In genomic region chr22:41826430-41827383, GRCh38 we compare ENCODE assay signal across 11 cellular contexts. TPM values are rescaled to one million over a fixed set of nuclear protein-coding genes. Genes with fewer than 3 reads are reported as not detected.
DNase-seq lines count a peak whose midpoint lies in the region; ATAC-seq and TF ChIP-seq lines count a peak whose summit lies in the region.
"Had no signal": no experiment of that assay in that cellular context is flagged by ENCODE, and none has a peak within 500 bp of the region (broad histone marks: within the 10 kb centered on the region; RNA-seq: fewer than 3 reads in every experiment).

No MANE protein-coding gene starts in this region.

- no peak overlapping the region for H3K4ac ChIP-seq in trophoblast cell (ENCODE audit: low read depth, low read length)

- peak overlapping the region; percentile 82 for H3K27ac Mint-ChIP-seq in CD8-positive, alpha-beta T cell
- H3K27ac Mint-ChIP-seq in T-cell: peak overlapping the region; percentile 36 to 52
- H3K27ac Mint-ChIP-seq: activated CD8-positive, alpha-beta memory T cell treated with anti-CD3 and anti-CD28 coated beads, Interleukin-2, amount 10 ng/mL, durations not matched to agents 7 days and 5 days had no signal

- H2BK5ac ChIP-seq in trophoblast cell (ENCODE audit: low read depth, low read length, poor library complexity): no peak overlapping the region

- H4K12ac ChIP-seq in trophoblast cell (ENCODE audit: low read depth, low read length): no peak overlapping the region

- H4K91ac ChIP-seq in trophoblast cell (ENCODE audit: low read depth, low read length): peak overlapping the region; percentile 52

- H3K18ac ChIP-seq in trophoblast cell (ENCODE audit: low read length): no peak overlapping the region

- POLR2A ChIA-PET in CD8-positive, alpha-beta T cell (lab: Charles Lee): interaction anchor here (1.2 kb wide), 1 partner anchor 13 kb away, joined by 3 read pairs; no protein-coding TSS in a partner anchor
- POLR2A ChIA-PET in T-cell (lab: Charles Lee): interaction anchor here (0.6 to 1.1 kb wide), 2 partner anchors 114 to 128 kb away, joined by 3 read pairs; no protein-coding TSS in a partner anchor

- H3K79me1 ChIP-seq in trophoblast cell (ENCODE audit: low read length): peaks cover 8% of the 10 kb centered on the region

- H3K27ac ChIP-seq in CD8-positive, alpha-beta T cell (ENCODE audit: low read depth, low read length): no peak overlapping the region
- H3K27ac ChIP-seq in right cardiac atrium (ENCODE audit: low read length) (peak overlapping the region; percentile 38), trophoblast cell (ENCODE audit: low read depth, low read length) (no peak overlapping the region), caudate nucleus (ENCODE audit: low read depth, low read length) (no peak overlapping the region)

- H3K4me1 Mint-ChIP-seq in CD8-positive, alpha-beta T cell (ENCODE audit: low read depth): peaks cover 14% of the 10 kb centered on the region
- peaks cover 11 to 21% (median 19%) of the 10 kb centered on the region in 3 donors for H3K4me1 Mint-ChIP-seq in T-cell

- no peak for ATAC-seq in CD8-positive, alpha-beta T cell
- ATAC-seq in T-cell (replicated peaks in 1 of 4) (no peak), right cardiac atrium (peak; percentile 49 to 59), HG03139 (IDR thresholded peaks at IDR 0.05; ENCODE audit: unreplicated experiment) (no peak), HG02885 (IDR thresholded peaks at IDR 0.05; ENCODE audit: poor library complexity, unreplicated experiment) (no peak)
- ATAC-seq: activated CD8-positive, alpha-beta memory T cell treated with anti-CD3 and anti-CD28 coated beads, Interleukin-2, amount 10 ng/mL, durations not matched to agents 7 days and 5 days had no signal

- peak overlapping the region; percentile 22 for H3K14ac ChIP-seq in trophoblast cell (ENCODE audit: low read length)

- no peak overlapping the region for H3K4me3 ChIP-seq in CD8-positive, alpha-beta T cell (ENCODE audit: low read depth, low read length)
- H3K4me3 ChIP-seq in right cardiac atrium (ENCODE audit: low read length): no peak overlapping the region
- no peak overlapping the region for H3K4me3 ChIP-seq in trophoblast cell (ENCODE audit: low read depth, low read length)
- H3K4me3 ChIP-seq: HAP-1 had no signal

- no peaks in the 10 kb centered on the region for H3K4me1 ChIP-seq in CD8-positive, alpha-beta T cell (ENCODE audit: insufficient read depth, low read length)
- H3K4me1 ChIP-seq in right cardiac atrium (ENCODE audit: control insufficient read depth, insufficient read depth, low read length) (peaks cover 18% of the 10 kb centered on the region), trophoblast cell (ENCODE audit: control insufficient read depth in 1 of 2, insufficient read depth in 2 of 2, low read length in 2 of 2) (peaks cover 12 to 13% of the 10 kb centered on the region in 2 experiments)

- intact Hi-C loops in CD8-positive, alpha-beta T cell (cut with DNase I, micrococcal nuclease): no loop called here
- intact Hi-C loops in right cardiac atrium (cut with DNase I): no loop called here

- no peaks in the 10 kb centered on the region for H3K36me3 ChIP-seq in CD8-positive, alpha-beta T cell (ENCODE audit: insufficient read depth, low read length)
- peaks cover 0 to 2% of the 10 kb centered on the region in 2 experiments for H3K36me3 ChIP-seq in trophoblast cell (ENCODE audit: control insufficient read depth in 1 of 2, insufficient read depth in 2 of 2, low read length in 2 of 2)

- H3K27me3 Mint-ChIP-seq in CD8-positive, alpha-beta T cell (ENCODE audit: low read depth): no peaks in the 10 kb centered on the region
- H3K27me3 Mint-ChIP-seq in T-cell: no peaks in the 10 kb centered on the region
- H3K27me3 Mint-ChIP-seq: activated CD8-positive, alpha-beta memory T cell treated with anti-CD3 and anti-CD28 coated beads, Interleukin-2, amount 10 ng/mL, durations not matched to agents 7 days and 5 days had no signal

- no peak overlapping the region for H3K4me3 Mint-ChIP-seq in CD8-positive, alpha-beta T cell
- H3K4me3 Mint-ChIP-seq in T-cell: no peak overlapping the region
- H3K4me3 Mint-ChIP-seq: activated CD8-positive, alpha-beta memory T cell treated with anti-CD3 and anti-CD28 coated beads, Interleukin-2, amount 10 ng/mL, durations not matched to agents 7 days and 5 days had no signal

- no peak overlapping the region for H2AFZ ChIP-seq in trophoblast cell (ENCODE audit: insufficient read depth, low read length, poor library complexity)

- no peaks in the 10 kb centered on the region for H3K9me3 ChIP-seq in CD8-positive, alpha-beta T cell (ENCODE audit: low read length)
- H3K9me3 ChIP-seq in right cardiac atrium (ENCODE audit: control insufficient read depth, low read length) (no peaks in the 10 kb centered on the region), trophoblast cell (ENCODE audit: insufficient read depth, low read depth, low read length) (peaks cover 1% of the 10 kb centered on the region)
- H3K9me3 ChIP-seq: HAP-1 had no signal

- no peaks in the 10 kb centered on the region for H3K27me3 ChIP-seq in CD8-positive, alpha-beta T cell (ENCODE audit: insufficient read depth, low read length)
- H3K27me3 ChIP-seq in right cardiac atrium (ENCODE audit: control insufficient read depth, insufficient read depth) (no peaks in the 10 kb centered on the region), trophoblast cell (ENCODE audit: insufficient read depth, low read length) (no peaks in the 10 kb centered on the region)

- no peak overlapping the region for H2AK5ac ChIP-seq in trophoblast cell (ENCODE audit: low read length)

- H4K8ac ChIP-seq in trophoblast cell (ENCODE audit: low read depth, low read length): no peak overlapping the region

- no peak overlapping the region for H3K9ac ChIP-seq in trophoblast cell (ENCODE audit: low read length)

- H3K9me3 Mint-ChIP-seq in CD8-positive, alpha-beta T cell: no peaks in the 10 kb centered on the region
- H3K9me3 Mint-ChIP-seq in T-cell: no peaks in the 10 kb centered on the region

- no peak overlapping the region for H3K4me2 ChIP-seq in trophoblast cell (ENCODE audit: low read length)

- DNase-seq in CD8-positive, alpha-beta T cell: no peak
- DNase-seq in T-cell (no peak), right cardiac atrium (peak in 2 of 3 donors; percentile 18 to 57), trophoblast cell (no peak), caudate nucleus (lab: John Stamatoyannopoulos, UW) (no peak), AG08396 (ENCODE audit: low spot score) (no peak)
- DNase-seq: activated CD8-positive, alpha-beta memory T cell treated with anti-CD3 and anti-CD28 coated beads, Interleukin-2, amount 10 ng/mL, durations not matched to agents 7 days and 5 days; NCI-H1930 had no signal

- no peak overlapping the region for H3K23ac ChIP-seq in trophoblast cell (ENCODE audit: low read length)

- H3K36me3 Mint-ChIP-seq in CD8-positive, alpha-beta T cell: peaks cover 36% of the 10 kb centered on the region
- H3K36me3 Mint-ChIP-seq in T-cell: peaks cover 12% of the 10 kb centered on the region

- 55% methylated on average over 11 of the region's 11 CpGs for WGBS in right cardiac atrium
- WGBS in trophoblast cell (ENCODE audit: extremely low coverage, insufficient coverage, insufficient read length): no CpG with 5 or more reads among the region's 11 CpGs

- H3K79me2 ChIP-seq in trophoblast cell (ENCODE audit: control insufficient read depth, insufficient read depth, low read length, poor library complexity): no peaks in the 10 kb centered on the region

- H2BK120ac ChIP-seq in trophoblast cell (ENCODE audit: insufficient read depth, low read length, poor library complexity): no peak overlapping the region

- H2BK12ac ChIP-seq in trophoblast cell (ENCODE audit: low read length): peak overlapping the region; percentile 37

- CTCF ChIA-PET in CD8-positive, alpha-beta T cell (lab: Charles Lee): interaction anchor here (0.7 to 3.5 kb wide), 8 partner anchors 9 to 130 kb away, joined by 3 to 33 read pairs (median 4); no protein-coding TSS in a partner anchor
- CTCF ChIA-PET in T-cell (lab: Charles Lee): interaction anchor here in 1 of 2 donors (0.6 kb wide), 1 partner anchor 118 kb away, joined by 3 read pairs; no protein-coding TSS in a partner anchor

- TF ChIP-seq CTCF in CD8-positive, alpha-beta T cell (IDR thresholded peaks at IDR 0.05): no peak

RNA-seq across cellular contexts. Expression of gene SREBF2, which starts 6.2 kb away (rescaled TPM):
- total RNA-seq in CD8-positive, alpha-beta T cell: 100 to 1,000 TPM; 109 to 122 TPM
- total RNA-seq in T-cell (100 to 1,000 TPM in 3 of 5 donors, 10 to 100 TPM in 2; 71.9 to 128 (median 112) TPM), right cardiac atrium (100 to 1,000 TPM in 2 of 4 donors, 10 to 100 TPM in 2; 77.8 to 119 (median 106) TPM)
- 71.2 TPM for polyA plus RNA-seq in right cardiac atrium
- 97.8 and 99.1 TPM in 2 replicates for polyA plus RNA-seq in trophoblast cell (2013)

RNA-seq across cellular contexts. Expression of gene CCDC134, which starts 26.2 kb away (rescaled TPM):
- total RNA-seq in CD8-positive, alpha-beta T cell: 10 to 100 TPM; 19.1 to 22.5 TPM
- total RNA-seq in T-cell (10 to 100 TPM; 14.4 to 21.7 (median 16.7) TPM), right cardiac atrium (1 to 10 TPM; 4.1 to 6.6 (median 5.1) TPM)
- polyA plus RNA-seq in right cardiac atrium: 2.2 TPM
- 5.6 and 5.9 TPM in 2 replicates for polyA plus RNA-seq in trophoblast cell (2013)

Comparison
In these comparisons a context has a peak if more than half of its experiments do, and no peak if none do; other contexts are left out.
1. ATAC-seq: peak in right cardiac atrium (2 of 2); none in CD8-positive, alpha-beta T cell (single experiment), T-cell (0 of 4), HG03139 (single experiment) and HG02885 (single experiment).
2. DNase-seq: peak in right cardiac atrium (2 of 3); none in CD8-positive, alpha-beta T cell (0 of 7), T-cell (0 of 34), trophoblast cell (0 of 2), caudate nucleus (0 of 61) and AG08396 (single experiment).